8 cellular contexts compared by ENCODE assay signal in the genomic region with DNA sequence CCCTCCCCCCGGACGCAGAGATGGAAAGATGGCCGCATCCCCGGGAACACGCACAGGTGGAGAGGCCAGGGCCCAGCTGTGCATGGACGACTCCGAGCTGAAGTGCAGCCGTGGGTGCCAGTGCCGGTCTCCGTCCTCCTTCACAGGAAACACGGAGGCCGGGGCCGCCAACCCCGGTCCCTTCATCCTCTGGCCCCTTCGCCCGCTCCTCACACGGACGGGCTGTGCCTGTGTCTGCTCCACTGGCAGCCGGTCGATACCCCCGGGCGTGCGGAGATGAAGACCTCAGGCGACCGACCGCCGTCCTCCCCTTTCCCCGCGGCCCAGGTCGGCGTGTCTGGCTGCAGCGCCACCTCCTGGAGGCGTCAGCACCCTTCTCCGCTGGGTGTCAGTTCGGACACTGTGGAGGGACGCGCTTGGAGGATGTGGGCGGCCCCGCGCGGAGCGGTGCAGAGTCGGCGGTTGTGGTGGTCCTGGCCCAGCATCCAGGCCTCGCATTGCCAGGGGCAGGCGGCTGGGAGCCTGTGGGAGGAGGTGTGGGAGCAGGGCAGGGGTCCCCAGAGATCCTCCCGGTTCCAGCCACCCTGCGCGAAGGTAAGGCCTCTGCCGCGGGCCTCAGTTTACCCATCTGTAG. TPM values are rescaled to one million over a fixed set of nuclear protein-coding genes. Genes with fewer than 3 reads are reported as not detected.
DNase-seq lines count a peak whose midpoint lies in the region; ATAC-seq and TF ChIP-seq lines count a peak whose summit lies in the region.

No MANE protein-coding gene starts in this region.

- peak; percentile 91 for ATAC-seq in left colon
- no peak for ATAC-seq in HG03469 (IDR thresholded peaks at IDR 0.05; ENCODE audit: unreplicated experiment)

- H3K27ac ChIP-seq in WERI-Rb-1: peak overlapping the region; percentile 82

- H3K36me3 ChIP-seq in HAP-1 (replicated peaks) (no peaks in the 10 kb centered on the region), WERI-Rb-1 (peaks cover 4% of the 10 kb centered on the region; the same call in 1 of the 2 replicates)

- H3K4me3 ChIP-seq in HAP-1 (peak overlapping the region; percentile 46), WERI-Rb-1 (ENCODE audit: low read depth, low read length) (peak overlapping the region; percentile 65)

- no peaks in the 10 kb centered on the region for H3K4me1 ChIP-seq in HAP-1

- H3K27me3 ChIP-seq in HAP-1 (ENCODE audit: low read depth) (no peaks in the 10 kb centered on the region), WERI-Rb-1 (ENCODE audit: insufficient read depth, low read depth, severe bottlenecking) (no peaks in the 10 kb centered on the region)

- no peaks in the 10 kb centered on the region for H3K9me3 ChIP-seq in HAP-1
- peaks cover 8% of the 10 kb centered on the region for H3K9me3 ChIP-seq in WERI-Rb-1 (ENCODE audit: severe bottlenecking)

- peak; percentile 96 for TF ChIP-seq CTCF in WERI-Rb-1 (IDR thresholded peaks at IDR 0.05; ENCODE audit: low read depth, low read length)

- in situ Hi-C loops in HAP-1 (cut with MboI; ENCODE audit: low sequenced_read_pairs): no loop called here

- intact Hi-C loops in left colon (cut with DNase I, micrococcal nuclease): no loop called here

- DNase-seq in EH (ENCODE audit: low read depth): peak; percentile 52
- peak; percentile 70 to 91 for DNase-seq in HAP-1 (ENCODE audit: low spot score in 2 of 2)
- DNase-seq in NCI-H146 (lab: John Stamatoyannopoulos, UW): peak; percentile 78
- peak; percentile 91 for DNase-seq in WERI-Rb-1
- peak; percentile 56 for DNase-seq in central memory CD4-positive, alpha-beta T cell
- DNase-seq in left colon: peak in 1 of 2 donors; percentile 77
- DNase-seq in stimulated activated CD4-positive, alpha-beta T cell treated with anti-CD3 and anti-CD28 coated beads, Interleukin-4, amount 100 ng/mL, for 4 hours: peak; percentile 43 to 64

RNA-seq across cellular contexts. Expression of gene ZNF511, which starts 9.9 kb away (rescaled TPM):
- 10 to 100 TPM; 41.0 to 42.1 TPM for total RNA-seq in left colon

RNA-seq across cellular contexts. Expression of gene TUBGCP2, which starts 9.9 kb away (rescaled TPM):
- 10 to 100 TPM; 53.8 to 53.9 TPM for total RNA-seq in left colon

RNA-seq across cellular contexts. Expression of gene CALY, which starts 18.1 kb away (rescaled TPM):
- 1 to 10 TPM in 1 of 2 donors, under 1 TPM in 1; 0.43 to 1.6 TPM for total RNA-seq in left colon

RNA-seq across cellular contexts. Expression of gene PRAP1, which starts 28.6 kb away (rescaled TPM):
- total RNA-seq in left colon: 100 to 1,000 TPM in 1 of 2 donors, 10 to 100 TPM in 1; 48.3 to 244 TPM

RNA-seq across cellular contexts. Expression of gene FUOM, which starts 39.2 kb away (rescaled TPM):
- 10 to 100 TPM; 25.5 to 28.7 TPM for total RNA-seq in left colon
